Comparison of ENCODE assay signal across 18 cellular contexts in the genomic region with DNA sequence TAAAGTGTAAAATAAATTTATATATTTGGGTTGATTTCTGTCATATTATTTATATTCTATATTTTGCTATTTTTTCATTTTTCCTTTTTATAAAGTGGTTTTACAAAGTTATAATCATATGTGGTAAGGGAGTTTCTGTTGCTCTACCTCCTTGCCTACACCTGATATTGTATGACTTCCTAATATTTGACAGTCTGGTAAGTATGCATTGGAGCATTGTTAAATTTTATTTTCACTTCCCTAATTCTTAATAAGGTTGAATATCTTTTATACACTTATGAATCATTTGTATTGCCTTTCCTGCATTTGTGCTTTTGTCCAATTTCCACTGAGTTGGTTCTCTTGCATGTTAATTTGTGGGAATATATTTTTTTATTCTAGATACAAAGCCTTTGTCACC.
DNase-seq lines count a peak whose midpoint lies in the region; ATAC-seq, FAIRE-seq and TF ChIP-seq lines count a peak whose summit lies in the region.
"Had no signal": no experiment of that assay in that cellular context is flagged by ENCODE, and none has a peak within 500 bp of the region (broad histone marks: within the 10 kb centered on the region; RNA-seq: fewer than 3 reads in every experiment).

No MANE protein-coding gene starts in this region.

- no peaks in the 10 kb centered on the region for H3K79me2 ChIP-seq in Karpas-422 (ENCODE audit: low read length)

- DNase-seq in Karpas-422: peak; percentile 65
- DNase-seq in germinal center (ENCODE audit: low spot score): peak; percentile 61
- no peak for DNase-seq in WERI-Rb-1
- no peak for DNase-seq in D721Med (ENCODE audit: insufficient read length, low spot score)
- no peak for DNase-seq in epidermal melanocyte (ENCODE audit: insufficient read length, low spot score)
- DNase-seq: Calu3; CD8-positive, alpha-beta T cell; DMS 273 treated with DMSO at 0.1 percent for 48 hours; DMS53; DND-41; GOT3; H7; HFFc6; KG1 had no signal

- H3K27me3 ChIP-seq in Karpas-422 (ENCODE audit: low read length): no peaks in the 10 kb centered on the region
- H3K27me3 ChIP-seq in WERI-Rb-1 (ENCODE audit: insufficient read depth, low read depth, severe bottlenecking): no peaks in the 10 kb centered on the region
- H3K27me3 ChIP-seq: BLaER1 treated with 17β-estradiol and CSF1 and Interleukin-3, amounts not matched to agents 10 nM and 100 nM had no signal

- TF ChIP-seq CTCF in WERI-Rb-1 (IDR thresholded peaks at IDR 0.05; ENCODE audit: low read depth, low read length) (no peak), D721Med (IDR thresholded peaks at IDR 0.05; ENCODE audit: insufficient read depth, missing control alignments) (no peak)

- H3K4me2 ChIP-seq in Karpas-422 (ENCODE audit: low read depth, low read length, poor library complexity, severe bottlenecking): peak overlapping the region; percentile 58
- H3K4me2 ChIP-seq: BLaER1 treated with 17β-estradiol and CSF1 and Interleukin-3, amounts not matched to agents 10 nM and 100 nM had no signal

- no peak overlapping the region for H2AFZ ChIP-seq in Karpas-422 (ENCODE audit: low read length)

- H4K20me1 ChIP-seq in Karpas-422 (ENCODE audit: insufficient read depth, low read depth, low read length): no peaks in the 10 kb centered on the region
- H4K20me1 ChIP-seq: BLaER1 treated with 17β-estradiol and CSF1 and Interleukin-3, amounts not matched to agents 10 nM and 100 nM had no signal

- no peaks in the 10 kb centered on the region for H3K9me2 ChIP-seq in Karpas-422 (replicated peaks; ENCODE audit: insufficient read depth, low read length)

- H3K9ac ChIP-seq in Karpas-422 (ENCODE audit: low read length): no peak overlapping the region
- H3K9ac ChIP-seq: BLaER1 treated with 17β-estradiol and CSF1 and Interleukin-3, amounts not matched to agents 10 nM and 100 nM had no signal

- no peaks in the 10 kb centered on the region for H3K9me3 ChIP-seq in Karpas-422 (ENCODE audit: low read length)
- peaks cover 4% of the 10 kb centered on the region for H3K9me3 ChIP-seq in WERI-Rb-1 (ENCODE audit: severe bottlenecking)
- H3K9me3 ChIP-seq: BLaER1 treated with 17β-estradiol and CSF1 and Interleukin-3, amounts not matched to agents 10 nM and 100 nM had no signal

- FAIRE-seq in D721Med (lab: Jason Lieb, UNC): no peak
- FAIRE-seq: G401.6 had no signal

- ATAC-seq in GM18868 (IDR thresholded peaks at IDR 0.05; ENCODE audit: unreplicated experiment): peak; percentile 86
- ATAC-seq: CD8-positive, alpha-beta T cell; HCT116 had no signal

- H3K27ac ChIP-seq in Karpas-422 (ENCODE audit: low read length): no peak overlapping the region
- H3K27ac ChIP-seq in WERI-Rb-1: no peak overlapping the region
- H3K27ac ChIP-seq: BLaER1 treated with 17β-estradiol and CSF1 and Interleukin-3, amounts not matched to agents 10 nM and 100 nM had no signal

- H3K4me3 ChIP-seq in Karpas-422 (ENCODE audit: low read length) (no peak overlapping the region), WERI-Rb-1 (ENCODE audit: low read depth, low read length) (no peak overlapping the region)
- H3K4me3 ChIP-seq: BLaER1 treated with 17β-estradiol and CSF1 and Interleukin-3, amounts not matched to agents 10 nM and 100 nM had no signal

- H3K36me3 ChIP-seq in Karpas-422 (ENCODE audit: insufficient read depth, low read length) (no peaks in the 10 kb centered on the region), WERI-Rb-1 (no peaks in the 10 kb centered on the region)
- H3K36me3 ChIP-seq: BLaER1 treated with 17β-estradiol and CSF1 and Interleukin-3, amounts not matched to agents 10 nM and 100 nM had no signal

- H3K4me1 ChIP-seq in Karpas-422 (ENCODE audit: low read length): peaks cover 26% of the 10 kb centered on the region
- H3K4me1 ChIP-seq: BLaER1 treated with 17β-estradiol and CSF1 and Interleukin-3, amounts not matched to agents 10 nM and 100 nM had no signal

Comparison
In these comparisons a context has a peak if more than half of its experiments do, and no peak if none do; other contexts are left out.
1. DNase-seq: peak in Karpas-422 (single experiment) and germinal center (single experiment); none in WERI-Rb-1 (single experiment), D721Med (single experiment) and epidermal melanocyte (single experiment).